Comparison of ENCODE assay signal across 9 cellular contexts in the genomic region with DNA sequence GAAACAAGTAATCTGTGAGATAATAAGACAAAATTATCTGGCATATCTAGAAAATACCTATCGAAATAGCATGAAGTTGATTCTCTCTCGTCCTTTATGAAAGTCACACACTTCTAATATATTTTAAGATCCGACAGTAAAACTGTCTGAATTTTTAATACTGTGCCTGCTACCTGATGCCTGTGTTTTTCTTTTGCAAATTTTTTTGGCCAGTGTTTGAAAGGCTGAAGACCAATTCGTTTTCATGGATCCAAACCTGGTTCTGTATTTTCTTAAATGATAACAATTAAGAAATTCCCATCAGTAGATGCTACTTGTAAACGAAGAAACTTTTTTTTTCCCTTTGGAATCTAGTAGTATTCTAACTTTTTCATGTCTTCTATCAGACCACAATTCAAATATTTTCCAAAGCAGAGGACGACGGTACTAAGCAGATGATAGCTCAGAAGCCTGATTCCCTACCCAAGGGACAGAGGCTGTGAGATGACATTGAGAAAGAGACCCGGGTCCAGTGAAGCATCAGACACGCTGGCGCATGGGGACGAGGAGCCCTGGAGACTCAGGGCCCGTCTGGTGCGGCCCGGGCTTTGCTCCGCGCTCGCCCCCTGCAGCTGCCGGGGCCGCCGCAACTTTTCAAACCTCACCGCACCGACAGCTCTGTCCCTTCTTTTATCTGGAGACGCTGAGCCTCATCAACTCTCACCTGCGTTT. TPM values are rescaled to one million over a fixed set of nuclear protein-coding genes. Genes with fewer than 3 reads are reported as not detected.
A peak's percentile ranks its signal among the peaks of the same experiment; 100 is the strongest.
DNase-seq lines count a peak whose midpoint lies in the region; ATAC-seq, FAIRE-seq and TF ChIP-seq lines count a peak whose summit lies in the region.
"Had no signal": no experiment of that assay in that cellular context is flagged by ENCODE, and none has a peak within 500 bp of the region (broad histone marks: within the 10 kb centered on the region; RNA-seq: fewer than 3 reads in every experiment).

No MANE protein-coding gene starts in this region.

- peak overlapping the region in 2 of 3 experiments; percentile 38 to 46 for H3K4me3 ChIP-seq in keratinocyte (ENCODE audit: control insufficient read depth in 2 of 3, extremely low read depth in 1 of 3, insufficient read depth in 2 of 3, low read depth in 1 of 3, low read length in 3 of 3)
- H3K4me3 ChIP-seq in suprapubic skin, result peak overlapping the region; percentile 41

- H3K27me3 ChIP-seq in keratinocyte (ENCODE audit: control insufficient read depth, extremely low read depth, insufficient read depth, low read length) (peaks cover 53% of the 10 kb centered on the region), suprapubic skin (peaks cover 59% of the 10 kb centered on the region)

- H3K9ac ChIP-seq in keratinocyte (ENCODE audit: control insufficient read depth, extremely low read depth, insufficient read depth, low read length), result no peak overlapping the region
- H3K9ac ChIP-seq: KMS-11 had no signal

- no peak overlapping the region for H2AFZ ChIP-seq in keratinocyte (ENCODE audit: control insufficient read depth, low read length)

- no peaks in the 10 kb centered on the region for H3K9me3 ChIP-seq in keratinocyte (ENCODE audit: control insufficient read depth, low read depth, low read length)
- no peaks in the 10 kb centered on the region for H3K9me3 ChIP-seq in suprapubic skin

- no peaks in the 10 kb centered on the region for H4K20me1 ChIP-seq in keratinocyte (ENCODE audit: control insufficient read depth, extremely low read depth, insufficient read depth, low read length)

- no peaks in the 10 kb centered on the region for H3K79me2 ChIP-seq in keratinocyte (ENCODE audit: control insufficient read depth, insufficient read depth, low read length)

- no peak for FAIRE-seq in keratinocyte (lab: Jason Lieb, UNC)

- H3K36me3 ChIP-seq in keratinocyte (ENCODE audit: control insufficient read depth in 2 of 2, extremely low read depth in 1 of 2, insufficient read depth in 2 of 2, low read length in 2 of 2) (no peaks in the 10 kb centered on the region), suprapubic skin (no peaks in the 10 kb centered on the region)

- dilution Hi-C loops in keratinocyte (cut with MboI; ENCODE audit: extremely low pct_ligation_motif_present, low sequenced_read_pairs), result no loop called here

- no peak overlapping the region for H3K27ac ChIP-seq in keratinocyte (ENCODE audit: control insufficient read depth, insufficient read depth, low read length)
- no peak overlapping the region for H3K27ac ChIP-seq in suprapubic skin
- H3K27ac ChIP-seq: KMS-11 had no signal

- DNase-seq in NCI-H510A treated with DMSO at 0.1 percent for 48 hours (lab: John Stamatoyannopoulos, UW) (peak; percentile 6), NCI-H510A (lab: John Stamatoyannopoulos, UW) (no peak), astrocyte of the hippocampus (ENCODE audit: low read depth, low spot score) (peak; percentile 15), keratinocyte (ENCODE audit: low read depth, low spot score) (no peak), suprapubic skin (ENCODE audit: low spot score in 2 of 2) (no peak), NOMO-1 treated with dmso at 0.1 percent for 144 hours (lab: John Stamatoyannopoulos, UW; ENCODE audit: unreplicated experiment) (no peak), NCI-H1436 treated with DMSO at 0.1 percent for 48 hours (lab: John Stamatoyannopoulos, UW) (no peak)

- peak overlapping the region; percentile 67 for H3K4me2 ChIP-seq in keratinocyte (ENCODE audit: control insufficient read depth, extremely low read depth, insufficient read depth, low read depth, low read length)
- H3K4me2 ChIP-seq: KMS-11 had no signal

- TF ChIP-seq CTCF in keratinocyte (optimal IDR thresholded peaks at IDR 0.05 in 1 of 3, IDR thresholded peaks at IDR 0.05 in 1 of 3, conservative IDR thresholded peaks at IDR 0.05 in 1 of 3; ENCODE audit: extremely low read depth in 1 of 3, insufficient read depth in 2 of 3, low read length in 3 of 3), result no peak
- TF ChIP-seq CTCF in suprapubic skin (IDR thresholded peaks at IDR 0.05), result no peak

- no peak for TF ChIP-seq EP300 in suprapubic skin (IDR thresholded peaks at IDR 0.05)

- H3K9me1 ChIP-seq in keratinocyte (ENCODE audit: control insufficient read depth, extremely low read depth, insufficient read depth, low read length), result no peaks in the 10 kb centered on the region

- TF ChIP-seq POLR2A in suprapubic skin (IDR thresholded peaks at IDR 0.05), result no peak

- WGBS in suprapubic skin, result 22% methylated on average over 17 of the region's 24 CpGs

- ATAC-seq in HG03280 (IDR thresholded peaks at IDR 0.05; ENCODE audit: unreplicated experiment), result no peak

- H3K4me1 ChIP-seq in keratinocyte (ENCODE audit: control insufficient read depth, extremely low read depth, insufficient read depth, low read length) (peaks cover 4% of the 10 kb centered on the region), suprapubic skin (peaks cover 10% of the 10 kb centered on the region)

RNA-seq across cellular contexts. Expression of a gene that starts 49.5 kb away (rescaled TPM):
- polyA plus RNA-seq in keratinocyte, result 0.13 to 0.31 TPM (median 0.26 TPM) in 3 replicates
- 1.7 TPM for polyA plus RNA-seq in keratinocyte (2011; ENCODE audit: low read depth)
- 0.34 and 0.62 TPM in 2 replicates for polyA plus RNA-seq in keratinocyte (2011; cell fraction: cytosol; rRNA removed)
- polyA plus RNA-seq in keratinocyte (2011; cell fraction: nucleus; rRNA removed), result 0.08 and 0.25 TPM in 2 replicates
- polyA plus RNA-seq in keratinocyte (2012; ENCODE audit: low replicate concordance), result 0.22 and 0.65 TPM in 2 replicates
- 0.10 to 0.45 TPM in 2 of 3 replicates, not detected in the other for polyA minus RNA-seq in keratinocyte
- not detected for polyA minus RNA-seq in keratinocyte (2011; cell fraction: cytosol; rRNA and poly(A)+ RNA removed)
- 0.16 TPM in 1 of 2 replicates, not detected in the other for polyA minus RNA-seq in keratinocyte (2011; cell fraction: nucleus; rRNA and poly(A)+ RNA removed)
- total RNA-seq in suprapubic skin, result under 1 TPM in 3 of 4 donors, not detected in 1; 0.15 to 0.51 (median 0.29) TPM

Comparison
In these comparisons a context has a peak if more than half of its experiments do, and no peak if none do; other contexts are left out.
1. DNase-seq: peak in NCI-H510A treated with DMSO at 0.1 percent for 48 hours (single experiment) and astrocyte of the hippocampus (single experiment); none in NCI-H510A (single experiment), keratinocyte (single experiment), suprapubic skin (0 of 2), NOMO-1 treated with dmso at 0.1 percent for 144 hours (single experiment) and NCI-H1436 treated with DMSO at 0.1 percent for 48 hours (single experiment).